Comparison of ENCODE assay signal across 3 cellular contexts in the genomic region with DNA sequence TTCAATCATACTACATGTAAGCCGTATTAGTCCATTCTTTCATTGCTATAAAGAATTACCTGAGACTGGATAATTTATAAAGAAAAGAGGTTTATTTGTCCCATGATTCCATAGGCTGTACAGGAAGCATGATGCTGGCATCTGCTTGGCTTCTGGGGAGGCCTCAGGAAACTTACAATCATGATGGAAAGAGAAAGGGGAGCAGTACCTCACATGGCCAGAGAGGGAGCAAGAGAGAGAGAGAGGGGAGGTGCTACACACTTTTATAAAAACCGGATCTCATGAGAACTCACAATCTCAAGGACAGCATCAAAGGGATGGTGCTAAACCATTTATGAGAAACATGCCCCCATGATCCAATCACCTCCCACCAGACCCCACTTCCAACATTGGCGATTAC.
TF ChIP-seq lines count a peak whose summit lies in the region.

No MANE protein-coding gene starts in this region.

TF ChIP-seq in SK-N-SH, 30 proteins besides CTCF, POLR2A, EP300 and RAD21 (continued from another document):
- TF ChIP-seq, protein P1, sequence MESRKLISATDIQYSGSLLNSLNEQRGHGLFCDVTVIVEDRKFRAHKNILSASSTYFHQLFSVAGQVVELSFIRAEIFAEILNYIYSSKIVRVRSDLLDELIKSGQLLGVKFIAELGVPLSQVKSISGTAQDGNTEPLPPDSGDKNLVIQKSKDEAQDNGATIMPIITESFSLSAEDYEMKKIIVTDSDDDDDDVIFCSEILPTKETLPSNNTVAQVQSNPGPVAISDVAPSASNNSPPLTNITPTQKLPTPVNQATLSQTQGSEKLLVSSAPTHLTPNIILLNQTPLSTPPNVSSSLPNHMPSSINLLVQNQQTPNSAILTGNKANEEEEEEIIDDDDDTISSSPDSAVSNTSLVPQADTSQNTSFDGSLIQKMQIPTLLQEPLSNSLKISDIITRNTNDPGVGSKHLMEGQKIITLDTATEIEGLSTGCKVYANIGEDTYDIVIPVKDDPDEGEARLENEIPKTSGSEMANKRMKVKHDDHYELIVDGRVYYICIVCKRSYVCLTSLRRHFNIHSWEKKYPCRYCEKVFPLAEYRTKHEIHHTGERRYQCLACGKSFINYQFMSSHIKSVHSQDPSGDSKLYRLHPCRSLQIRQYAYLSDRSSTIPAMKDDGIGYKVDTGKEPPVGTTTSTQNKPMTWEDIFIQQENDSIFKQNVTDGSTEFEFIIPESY (IDR thresholded peaks at IDR 0.05; ENCODE audit: borderline replicate concordance, low read depth) = no peak
- no peak for TF ChIP-seq YY1 (IDR thresholded peaks at IDR 0.05; ENCODE audit: low read depth)
- TF ChIP-seq, protein P2, sequence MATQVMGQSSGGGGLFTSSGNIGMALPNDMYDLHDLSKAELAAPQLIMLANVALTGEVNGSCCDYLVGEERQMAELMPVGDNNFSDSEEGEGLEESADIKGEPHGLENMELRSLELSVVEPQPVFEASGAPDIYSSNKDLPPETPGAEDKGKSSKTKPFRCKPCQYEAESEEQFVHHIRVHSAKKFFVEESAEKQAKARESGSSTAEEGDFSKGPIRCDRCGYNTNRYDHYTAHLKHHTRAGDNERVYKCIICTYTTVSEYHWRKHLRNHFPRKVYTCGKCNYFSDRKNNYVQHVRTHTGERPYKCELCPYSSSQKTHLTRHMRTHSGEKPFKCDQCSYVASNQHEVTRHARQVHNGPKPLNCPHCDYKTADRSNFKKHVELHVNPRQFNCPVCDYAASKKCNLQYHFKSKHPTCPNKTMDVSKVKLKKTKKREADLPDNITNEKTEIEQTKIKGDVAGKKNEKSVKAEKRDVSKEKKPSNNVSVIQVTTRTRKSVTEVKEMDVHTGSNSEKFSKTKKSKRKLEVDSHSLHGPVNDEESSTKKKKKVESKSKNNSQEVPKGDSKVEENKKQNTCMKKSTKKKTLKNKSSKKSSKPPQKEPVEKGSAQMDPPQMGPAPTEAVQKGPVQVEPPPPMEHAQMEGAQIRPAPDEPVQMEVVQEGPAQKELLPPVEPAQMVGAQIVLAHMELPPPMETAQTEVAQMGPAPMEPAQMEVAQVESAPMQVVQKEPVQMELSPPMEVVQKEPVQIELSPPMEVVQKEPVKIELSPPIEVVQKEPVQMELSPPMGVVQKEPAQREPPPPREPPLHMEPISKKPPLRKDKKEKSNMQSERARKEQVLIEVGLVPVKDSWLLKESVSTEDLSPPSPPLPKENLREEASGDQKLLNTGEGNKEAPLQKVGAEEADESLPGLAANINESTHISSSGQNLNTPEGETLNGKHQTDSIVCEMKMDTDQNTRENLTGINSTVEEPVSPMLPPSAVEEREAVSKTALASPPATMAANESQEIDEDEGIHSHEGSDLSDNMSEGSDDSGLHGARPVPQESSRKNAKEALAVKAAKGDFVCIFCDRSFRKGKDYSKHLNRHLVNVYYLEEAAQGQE (IDR thresholded peaks at IDR 0.05; ENCODE audit: low read depth, low read length) = no peak

TF ChIP-seq in SK-N-SH treated with all-trans-retinoic acid at 6 μM for 48 hours, 23 proteins besides CTCF, POLR2A, EP300 and RAD21 (continued from another document and continues in another):
- TF ChIP-seq, protein P3, sequence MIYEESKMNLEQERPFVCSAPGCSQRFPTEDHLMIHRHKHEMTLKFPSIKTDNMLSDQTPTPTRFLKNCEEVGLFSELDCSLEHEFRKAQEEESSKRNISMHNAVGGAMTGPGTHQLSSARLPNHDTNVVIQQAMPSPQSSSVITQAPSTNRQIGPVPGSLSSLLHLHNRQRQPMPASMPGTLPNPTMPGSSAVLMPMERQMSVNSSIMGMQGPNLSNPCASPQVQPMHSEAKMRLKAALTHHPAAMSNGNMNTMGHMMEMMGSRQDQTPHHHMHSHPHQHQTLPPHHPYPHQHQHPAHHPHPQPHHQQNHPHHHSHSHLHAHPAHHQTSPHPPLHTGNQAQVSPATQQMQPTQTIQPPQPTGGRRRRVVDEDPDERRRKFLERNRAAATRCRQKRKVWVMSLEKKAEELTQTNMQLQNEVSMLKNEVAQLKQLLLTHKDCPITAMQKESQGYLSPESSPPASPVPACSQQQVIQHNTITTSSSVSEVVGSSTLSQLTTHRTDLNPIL (CRISPR knock-in tag; IDR thresholded peaks at IDR 0.05; ENCODE audit: low read depth) = no peak
- no peak for TF ChIP-seq ZC3H10 (CRISPR knock-in tag; IDR thresholded peaks at IDR 0.05)
- TF ChIP-seq, protein P4, sequence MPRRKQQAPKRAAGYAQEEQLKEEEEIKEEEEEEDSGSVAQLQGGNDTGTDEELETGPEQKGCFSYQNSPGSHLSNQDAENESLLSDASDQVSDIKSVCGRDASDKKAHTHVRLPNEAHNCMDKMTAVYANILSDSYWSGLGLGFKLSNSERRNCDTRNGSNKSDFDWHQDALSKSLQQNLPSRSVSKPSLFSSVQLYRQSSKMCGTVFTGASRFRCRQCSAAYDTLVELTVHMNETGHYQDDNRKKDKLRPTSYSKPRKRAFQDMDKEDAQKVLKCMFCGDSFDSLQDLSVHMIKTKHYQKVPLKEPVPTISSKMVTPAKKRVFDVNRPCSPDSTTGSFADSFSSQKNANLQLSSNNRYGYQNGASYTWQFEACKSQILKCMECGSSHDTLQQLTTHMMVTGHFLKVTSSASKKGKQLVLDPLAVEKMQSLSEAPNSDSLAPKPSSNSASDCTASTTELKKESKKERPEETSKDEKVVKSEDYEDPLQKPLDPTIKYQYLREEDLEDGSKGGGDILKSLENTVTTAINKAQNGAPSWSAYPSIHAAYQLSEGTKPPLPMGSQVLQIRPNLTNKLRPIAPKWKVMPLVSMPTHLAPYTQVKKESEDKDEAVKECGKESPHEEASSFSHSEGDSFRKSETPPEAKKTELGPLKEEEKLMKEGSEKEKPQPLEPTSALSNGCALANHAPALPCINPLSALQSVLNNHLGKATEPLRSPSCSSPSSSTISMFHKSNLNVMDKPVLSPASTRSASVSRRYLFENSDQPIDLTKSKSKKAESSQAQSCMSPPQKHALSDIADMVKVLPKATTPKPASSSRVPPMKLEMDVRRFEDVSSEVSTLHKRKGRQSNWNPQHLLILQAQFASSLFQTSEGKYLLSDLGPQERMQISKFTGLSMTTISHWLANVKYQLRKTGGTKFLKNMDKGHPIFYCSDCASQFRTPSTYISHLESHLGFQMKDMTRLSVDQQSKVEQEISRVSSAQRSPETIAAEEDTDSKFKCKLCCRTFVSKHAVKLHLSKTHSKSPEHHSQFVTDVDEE (CRISPR knock-in tag; IDR thresholded peaks at IDR 0.05) = no peak
- TF ChIP-seq, protein P5, sequence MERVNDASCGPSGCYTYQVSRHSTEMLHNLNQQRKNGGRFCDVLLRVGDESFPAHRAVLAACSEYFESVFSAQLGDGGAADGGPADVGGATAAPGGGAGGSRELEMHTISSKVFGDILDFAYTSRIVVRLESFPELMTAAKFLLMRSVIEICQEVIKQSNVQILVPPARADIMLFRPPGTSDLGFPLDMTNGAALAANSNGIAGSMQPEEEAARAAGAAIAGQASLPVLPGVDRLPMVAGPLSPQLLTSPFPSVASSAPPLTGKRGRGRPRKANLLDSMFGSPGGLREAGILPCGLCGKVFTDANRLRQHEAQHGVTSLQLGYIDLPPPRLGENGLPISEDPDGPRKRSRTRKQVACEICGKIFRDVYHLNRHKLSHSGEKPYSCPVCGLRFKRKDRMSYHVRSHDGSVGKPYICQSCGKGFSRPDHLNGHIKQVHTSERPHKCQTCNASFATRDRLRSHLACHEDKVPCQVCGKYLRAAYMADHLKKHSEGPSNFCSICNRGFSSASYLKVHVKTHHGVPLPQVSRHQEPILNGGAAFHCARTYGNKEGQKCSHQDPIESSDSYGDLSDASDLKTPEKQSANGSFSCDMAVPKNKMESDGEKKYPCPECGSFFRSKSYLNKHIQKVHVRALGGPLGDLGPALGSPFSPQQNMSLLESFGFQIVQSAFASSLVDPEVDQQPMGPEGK (CRISPR knock-in tag; IDR thresholded peaks at IDR 0.05; ENCODE audit: borderline replicate concordance) = no peak
- no peak for TF ChIP-seq GLIS3 (CRISPR knock-in tag; IDR thresholded peaks at IDR 0.05)
- TF ChIP-seq ZNF565 (CRISPR knock-in tag; conservative IDR thresholded peaks at IDR 0.05; ENCODE audit: low read depth) = no peak
- TF ChIP-seq PPARA (CRISPR knock-in tag; IDR thresholded peaks at IDR 0.05; ENCODE audit: borderline replicate concordance) = no peak
- TF ChIP-seq TCF4 (CRISPR knock-in tag; IDR thresholded peaks at IDR 0.05; ENCODE audit: borderline replicate concordance) = no peak
- TF ChIP-seq CSDC2 (CRISPR knock-in tag; IDR thresholded peaks at IDR 0.05) = no peak
- no peak for TF ChIP-seq ZFP30 (CRISPR knock-in tag; IDR thresholded peaks at IDR 0.05)
- no peak for TF ChIP-seq SNAI2 (CRISPR knock-in tag; IDR thresholded peaks at IDR 0.05)
- TF ChIP-seq, protein P6, sequence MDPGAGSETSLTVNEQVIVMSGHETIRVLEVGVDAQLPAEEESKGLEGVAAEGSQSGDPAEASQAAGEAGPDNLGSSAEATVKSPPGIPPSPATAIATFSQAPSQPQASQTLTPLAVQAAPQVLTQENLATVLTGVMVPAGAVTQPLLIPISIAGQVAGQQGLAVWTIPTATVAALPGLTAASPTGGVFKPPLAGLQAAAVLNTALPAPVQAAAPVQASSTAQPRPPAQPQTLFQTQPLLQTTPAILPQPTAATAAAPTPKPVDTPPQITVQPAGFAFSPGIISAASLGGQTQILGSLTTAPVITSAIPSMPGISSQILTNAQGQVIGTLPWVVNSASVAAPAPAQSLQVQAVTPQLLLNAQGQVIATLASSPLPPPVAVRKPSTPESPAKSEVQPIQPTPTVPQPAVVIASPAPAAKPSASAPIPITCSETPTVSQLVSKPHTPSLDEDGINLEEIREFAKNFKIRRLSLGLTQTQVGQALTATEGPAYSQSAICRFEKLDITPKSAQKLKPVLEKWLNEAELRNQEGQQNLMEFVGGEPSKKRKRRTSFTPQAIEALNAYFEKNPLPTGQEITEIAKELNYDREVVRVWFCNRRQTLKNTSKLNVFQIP (CRISPR knock-in tag; IDR thresholded peaks at IDR 0.05; ENCODE audit: borderline replicate concordance, low read depth) = no peak

TF ChIP-seq in K562, 482 proteins besides CTCF, POLR2A, EP300 and RAD21 (continued from another document):
- TF ChIP-seq TRIM28 (IDR thresholded peaks at IDR 0.05) (peak; percentile 97), ZNF316 (IDR thresholded peaks at IDR 0.05) (peak; percentile 92), SOX6 (IDR thresholded peaks at IDR 0.05) (no peak), LARP7 (IDR thresholded peaks at IDR 0.05) (no peak), CBX3 (IDR thresholded peaks at IDR 0.05; ENCODE audit: borderline replicate concordance in 1 of 2, low read length in 2 of 2) (peak in 1 of 2 experiments; percentile 96; a peak in 1 of 3 replicates), CC2D1A (IDR thresholded peaks at IDR 0.05) (peak; percentile 52; the same call in 1 of the 2 replicates), TRIM24 (IDR thresholded peaks at IDR 0.05) (peak; percentile 48 to 68; a peak in 3 of 4 replicates), CHD2 (IDR thresholded peaks at IDR 0.05; ENCODE audit: low read depth, low read length) (no peak), KDM1A (IDR thresholded peaks at IDR 0.05) (peak; percentile 18 to 48; a peak in 1 of 4 replicates), ZNF766 (CRISPR knock-in tag; conservative IDR thresholded peaks at IDR 0.05) (0 out of 2 replicates have a peak, but pooled peaks have one; percentile 69)
- TF ChIP-seq, protein P7, sequence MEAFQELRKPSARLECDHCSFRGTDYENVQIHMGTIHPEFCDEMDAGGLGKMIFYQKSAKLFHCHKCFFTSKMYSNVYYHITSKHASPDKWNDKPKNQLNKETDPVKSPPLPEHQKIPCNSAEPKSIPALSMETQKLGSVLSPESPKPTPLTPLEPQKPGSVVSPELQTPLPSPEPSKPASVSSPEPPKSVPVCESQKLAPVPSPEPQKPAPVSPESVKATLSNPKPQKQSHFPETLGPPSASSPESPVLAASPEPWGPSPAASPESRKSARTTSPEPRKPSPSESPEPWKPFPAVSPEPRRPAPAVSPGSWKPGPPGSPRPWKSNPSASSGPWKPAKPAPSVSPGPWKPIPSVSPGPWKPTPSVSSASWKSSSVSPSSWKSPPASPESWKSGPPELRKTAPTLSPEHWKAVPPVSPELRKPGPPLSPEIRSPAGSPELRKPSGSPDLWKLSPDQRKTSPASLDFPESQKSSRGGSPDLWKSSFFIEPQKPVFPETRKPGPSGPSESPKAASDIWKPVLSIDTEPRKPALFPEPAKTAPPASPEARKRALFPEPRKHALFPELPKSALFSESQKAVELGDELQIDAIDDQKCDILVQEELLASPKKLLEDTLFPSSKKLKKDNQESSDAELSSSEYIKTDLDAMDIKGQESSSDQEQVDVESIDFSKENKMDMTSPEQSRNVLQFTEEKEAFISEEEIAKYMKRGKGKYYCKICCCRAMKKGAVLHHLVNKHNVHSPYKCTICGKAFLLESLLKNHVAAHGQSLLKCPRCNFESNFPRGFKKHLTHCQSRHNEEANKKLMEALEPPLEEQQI (IDR thresholded peaks at IDR 0.05) = peak; percentile 36; the same call in 1 of the 2 replicates
